ENCODE assay signal across 1 cellular context in genomic region chr22:20395181-20395896, GRCh38.
TF ChIP-seq lines count a peak whose summit lies in the region.

No MANE protein-coding gene starts in this region.

TF ChIP-seq in GM23338, 12 proteins besides CTCF, POLR2A, EP300 and RAD21 (continued from another document):
- TF ChIP-seq, protein P1, sequence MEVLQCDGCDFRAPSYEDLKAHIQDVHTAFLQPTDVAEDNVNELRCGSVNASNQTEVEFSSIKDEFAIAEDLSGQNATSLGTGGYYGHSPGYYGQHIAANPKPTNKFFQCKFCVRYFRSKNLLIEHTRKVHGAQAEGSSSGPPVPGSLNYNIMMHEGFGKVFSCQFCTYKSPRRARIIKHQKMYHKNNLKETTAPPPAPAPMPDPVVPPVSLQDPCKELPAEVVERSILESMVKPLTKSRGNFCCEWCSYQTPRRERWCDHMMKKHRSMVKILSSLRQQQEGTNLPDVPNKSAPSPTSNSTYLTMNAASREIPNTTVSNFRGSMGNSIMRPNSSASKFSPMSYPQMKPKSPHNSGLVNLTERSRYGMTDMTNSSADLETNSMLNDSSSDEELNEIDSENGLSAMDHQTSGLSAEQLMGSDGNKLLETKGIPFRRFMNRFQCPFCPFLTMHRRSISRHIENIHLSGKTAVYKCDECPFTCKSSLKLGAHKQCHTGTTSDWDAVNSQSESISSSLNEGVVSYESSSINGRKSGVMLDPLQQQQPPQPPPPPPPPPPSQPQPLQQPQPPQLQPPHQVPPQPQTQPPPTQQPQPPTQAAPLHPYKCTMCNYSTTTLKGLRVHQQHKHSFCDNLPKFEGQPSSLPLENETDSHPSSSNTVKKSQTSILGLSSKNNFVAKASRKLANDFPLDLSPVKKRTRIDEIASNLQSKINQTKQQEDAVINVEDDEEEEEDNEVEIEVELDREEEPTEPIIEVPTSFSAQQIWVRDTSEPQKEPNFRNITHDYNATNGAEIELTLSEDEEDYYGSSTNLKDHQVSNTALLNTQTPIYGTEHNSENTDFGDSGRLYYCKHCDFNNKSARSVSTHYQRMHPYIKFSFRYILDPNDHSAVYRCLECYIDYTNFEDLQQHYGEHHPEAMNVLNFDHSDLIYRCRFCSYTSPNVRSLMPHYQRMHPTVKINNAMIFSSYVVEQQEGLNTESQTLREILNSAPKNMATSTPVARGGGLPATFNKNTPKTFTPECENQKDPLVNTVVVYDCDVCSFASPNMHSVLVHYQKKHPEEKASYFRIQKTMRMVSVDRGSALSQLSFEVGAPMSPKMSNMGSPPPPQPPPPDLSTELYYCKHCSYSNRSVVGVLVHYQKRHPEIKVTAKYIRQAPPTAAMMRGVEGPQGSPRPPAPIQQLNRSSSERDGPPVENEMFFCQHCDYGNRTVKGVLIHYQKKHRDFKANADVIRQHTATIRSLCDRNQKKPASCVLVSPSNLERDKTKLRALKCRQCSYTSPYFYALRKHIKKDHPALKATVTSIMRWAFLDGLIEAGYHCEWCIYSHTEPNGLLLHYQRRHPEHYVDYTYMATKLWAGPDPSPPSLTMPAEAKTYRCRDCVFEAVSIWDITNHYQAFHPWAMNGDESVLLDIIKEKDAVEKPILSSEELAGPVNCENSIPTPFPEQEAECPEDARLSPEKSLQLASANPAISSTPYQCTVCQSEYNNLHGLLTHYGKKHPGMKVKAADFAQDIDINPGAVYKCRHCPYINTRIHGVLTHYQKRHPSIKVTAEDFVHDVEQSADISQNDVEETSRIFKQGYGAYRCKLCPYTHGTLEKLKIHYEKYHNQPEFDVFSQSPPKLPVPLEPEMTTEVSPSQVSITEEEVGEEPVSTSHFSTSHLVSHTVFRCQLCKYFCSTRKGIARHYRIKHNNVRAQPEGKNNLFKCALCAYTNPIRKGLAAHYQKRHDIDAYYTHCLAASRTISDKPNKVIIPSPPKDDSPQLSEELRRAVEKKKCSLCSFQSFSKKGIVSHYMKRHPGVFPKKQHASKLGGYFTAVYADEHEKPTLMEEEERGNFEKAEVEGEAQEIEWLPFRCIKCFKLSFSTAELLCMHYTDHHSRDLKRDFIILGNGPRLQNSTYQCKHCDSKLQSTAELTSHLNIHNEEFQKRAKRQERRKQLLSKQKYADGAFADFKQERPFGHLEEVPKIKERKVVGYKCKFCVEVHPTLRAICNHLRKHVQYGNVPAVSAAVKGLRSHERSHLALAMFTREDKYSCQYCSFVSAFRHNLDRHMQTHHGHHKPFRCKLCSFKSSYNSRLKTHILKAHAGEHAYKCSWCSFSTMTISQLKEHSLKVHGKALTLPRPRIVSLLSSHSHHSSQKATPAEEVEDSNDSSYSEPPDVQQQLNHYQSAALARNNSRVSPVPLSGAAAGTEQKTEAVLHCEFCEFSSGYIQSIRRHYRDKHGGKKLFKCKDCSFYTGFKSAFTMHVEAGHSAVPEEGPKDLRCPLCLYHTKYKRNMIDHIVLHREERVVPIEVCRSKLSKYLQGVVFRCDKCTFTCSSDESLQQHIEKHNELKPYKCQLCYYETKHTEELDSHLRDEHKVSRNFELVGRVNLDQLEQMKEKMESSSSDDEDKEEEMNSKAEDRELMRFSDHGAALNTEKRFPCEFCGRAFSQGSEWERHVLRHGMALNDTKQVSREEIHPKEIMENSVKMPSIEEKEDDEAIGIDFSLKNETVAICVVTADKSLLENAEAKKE (CRISPR knock-in tag; IDR thresholded peaks at IDR 0.05): no peak
- TF ChIP-seq STAT1 (IDR thresholded peaks at IDR 0.05; ENCODE audit: unreplicated experiment): no peak
- no peak for TF ChIP-seq ZNF114 (CRISPR knock-in tag; IDR thresholded peaks at IDR 0.05)
- TF ChIP-seq EZH2 (IDR thresholded peaks at IDR 0.05; ENCODE audit: low read depth, unreplicated experiment): no peak
- TF ChIP-seq REST (IDR thresholded peaks at IDR 0.05; ENCODE audit: unreplicated experiment): no peak
- no peak for TF ChIP-seq EZH2phosphoT487 (IDR thresholded peaks at IDR 0.05; ENCODE audit: unreplicated experiment)
